In genomic region chr9:121750259-121750714, GRCh38 we compare ENCODE assay signal across 19 cellular contexts.
DNase-seq lines count a peak whose midpoint lies in the region; ATAC-seq, FAIRE-seq and TF ChIP-seq lines count a peak whose summit lies in the region.
"Had no signal": no experiment of that assay in that cellular context is flagged by ENCODE, and none has a peak within 500 bp of the region (broad histone marks: within the 10 kb centered on the region; RNA-seq: fewer than 3 reads in every experiment).

No MANE protein-coding gene starts in this region.

- FAIRE-seq in D721Med (lab: Jason Lieb, UNC) = no peak
- FAIRE-seq: GM12892 had no signal

- H3K27me3 ChIP-seq in cardiac muscle cell (no peaks in the 10 kb centered on the region), dorsolateral prefrontal cortex (no peaks in the 10 kb centered on the region), neuronal stem cell (ENCODE audit: control insufficient read depth in 3 of 3, insufficient read depth in 3 of 3, low read depth in 1 of 3, low read length in 3 of 3) (no peaks in the 10 kb centered on the region), tibial nerve (no peaks in the 10 kb centered on the region)
- H3K27me3 ChIP-seq: BLaER1, Peyer's patch, thyroid gland had no signal

- no peak overlapping the region for H3K18ac ChIP-seq in neuronal stem cell (ENCODE audit: low read length)

- TF ChIP-seq EP300 in tibial nerve (IDR thresholded peaks at IDR 0.05) = no peak

- ATAC-seq in Right ventricle myocardium inferior (no peak), GM21786 (IDR thresholded peaks at IDR 0.05; ENCODE audit: unreplicated experiment) (no peak), HG03565 (IDR thresholded peaks at IDR 0.05; ENCODE audit: unreplicated experiment) (no peak)

- H2BK120ac ChIP-seq in neuronal stem cell (ENCODE audit: low read depth, low read length) = no peak overlapping the region

- no peak overlapping the region for H2BK5ac ChIP-seq in neuronal stem cell (ENCODE audit: low read length)

- no peak overlapping the region for H3K9ac ChIP-seq in neuronal stem cell (ENCODE audit: low read depth, low read length, poor library complexity)
- H3K9ac ChIP-seq: BLaER1 had no signal

- H3K14ac ChIP-seq in neuronal stem cell (ENCODE audit: low read length) = peak overlapping the region; percentile 33

- H3K4me2 ChIP-seq in neuronal stem cell (ENCODE audit: insufficient read depth, low read length, poor library complexity, severe bottlenecking) = no peak overlapping the region

- intact Hi-C loops in Right ventricle myocardium inferior (cut with DNase I) (no loop called here), dorsolateral prefrontal cortex (cut with DNase I) (no loop called here)

- H2AK5ac ChIP-seq in neuronal stem cell (ENCODE audit: low read depth, low read length) = no peak overlapping the region

- H3K36me3 ChIP-seq in cardiac muscle cell = no peaks in the 10 kb centered on the region
- H3K36me3 ChIP-seq in neuronal stem cell (replicated peaks in 1 of 2; ENCODE audit: control insufficient read depth in 2 of 2, insufficient read depth in 2 of 2, low read length in 2 of 2) = peaks cover 0 to 6% of the 10 kb centered on the region in 2 donors
- H3K36me3 ChIP-seq in tibial nerve = no peaks in the 10 kb centered on the region
- H3K36me3 ChIP-seq: Peyer's patch, thyroid gland had no signal

- H3K4ac ChIP-seq in neuronal stem cell (ENCODE audit: low read length) = no peak overlapping the region

- H3K27ac ChIP-seq in cardiac muscle cell (peak overlapping the region; percentile 25), dorsolateral prefrontal cortex (peak overlapping the region in 58 of 59 donors; percentile 45 to 97 (median 86)), neuronal stem cell (replicated peaks; ENCODE audit: low read length) (no peak overlapping the region), tibial nerve (peak overlapping the region; percentile 62 to 99 (median 84))
- H3K27ac ChIP-seq: BLaER1 had no signal

- no peak overlapping the region for H3K23ac ChIP-seq in neuronal stem cell (ENCODE audit: low read depth, low read length, poor library complexity)

- no peak overlapping the region for H2BK15ac ChIP-seq in neuronal stem cell (ENCODE audit: low read length)

- no peaks in the 10 kb centered on the region for H3K9me3 ChIP-seq in cardiac muscle cell (ENCODE audit: low read depth)
- no peaks in the 10 kb centered on the region for H3K9me3 ChIP-seq in neuronal stem cell (replicated peaks in 1 of 2; ENCODE audit: control insufficient read depth in 2 of 2, insufficient read depth in 1 of 2, low read depth in 1 of 2, low read length in 2 of 2)
- H3K9me3 ChIP-seq in tibial nerve = no peaks in the 10 kb centered on the region
- H3K9me3 ChIP-seq: BLaER1, Peyer's patch, thyroid gland had no signal

- no peak overlapping the region for H4K8ac ChIP-seq in neuronal stem cell (ENCODE audit: low read depth, low read length)

- no peak overlapping the region for H4K91ac ChIP-seq in neuronal stem cell (ENCODE audit: low read depth, low read length, poor library complexity)

- WGBS in neuronal stem cell (ENCODE audit: extremely low coverage in 2 of 2, insufficient read length in 2 of 2, insufficient replicate concordance in 1 of 2), 2 donors = no CpG with 5 or more reads among the region's 11 CpGs
- 45 to 57% methylated on average over 11 of the region's 11 CpGs for WGBS in tibial nerve, 2 donors

- no peak overlapping the region for H2AFZ ChIP-seq in neuronal stem cell (ENCODE audit: low read length)

- peaks cover 41% of the 10 kb centered on the region for H3K79me1 ChIP-seq in neuronal stem cell (ENCODE audit: low read depth, low read length)

- H3K4me1 ChIP-seq in cardiac muscle cell (ENCODE audit: low read depth) (peaks cover 7% of the 10 kb centered on the region), neuronal stem cell (ENCODE audit: control insufficient read depth in 2 of 2, insufficient read depth in 1 of 2, low read depth in 1 of 2, low read length in 2 of 2) (peaks cover 11 to 40% of the 10 kb centered on the region in 2 donors), tibial nerve (peaks cover 0 to 100% (median 91%) of the 10 kb centered on the region in 4 donors)

- TF ChIP-seq CTCF in cardiac muscle cell (IDR thresholded peaks at IDR 0.05; ENCODE audit: low read depth, low read length) (no peak), dorsolateral prefrontal cortex (IDR thresholded peaks at IDR 0.05 in 54 of 56, conservative IDR thresholded peaks at IDR 0.05 in 2 of 56; ENCODE audit: low read depth in 1 of 56, partially characterized antibody in 56 of 56) (no peak), tibial nerve (IDR thresholded peaks at IDR 0.05) (no peak), D721Med (IDR thresholded peaks at IDR 0.05; ENCODE audit: insufficient read depth, missing control alignments) (no peak)

- no peak overlapping the region for H2BK12ac ChIP-seq in neuronal stem cell (ENCODE audit: low read length)

- no peak for TF ChIP-seq POLR2A in tibial nerve (IDR thresholded peaks at IDR 0.05)

- H3K4me3 ChIP-seq in cardiac muscle cell (no peak overlapping the region), dorsolateral prefrontal cortex (peak overlapping the region in 5 of 59 donors; percentile 2 to 36 (median 6)), neuronal stem cell (ENCODE audit: low read length in 2 of 2) (no peak overlapping the region), tibial nerve (no peak overlapping the region)
- H3K4me3 ChIP-seq: BLaER1, Peyer's patch, thyroid gland had no signal

- DNase-seq in cardiac muscle cell (ENCODE audit: low read depth in 1 of 2, low spot score in 1 of 2) (no peak), Right ventricle myocardium inferior (ENCODE audit: missing footprints) (no peak), dorsolateral prefrontal cortex (peak in 1 of 10 donors; percentile 44), neuronal stem cell (ENCODE audit: low spot score) (no peak), tibial nerve (ENCODE audit: low spot score in 2 of 2) (no peak), D721Med (ENCODE audit: insufficient read length, low spot score) (no peak)
- DNase-seq: activated CD4-positive, alpha-beta T cell treated with anti-CD3 and anti-CD28 coated beads for 4 hours; activated gamma-delta T cell; amniotic stem cell; DMS153; NCI-H187 treated with DMSO at 0.1 percent for 48 hours; NCI-H510A; Peyer's patch; stimulated activated CD4-positive, alpha-beta T cell treated with anti-CD3 and anti-CD28 coated beads, Interleukin-4, amount 100 ng/mL, for 1 hour; thyroid gland had no signal
